Comparison of ENCODE assay signal across 1 cellular context in genomic region chr15:41893422-41894250, GRCh38.
TF ChIP-seq lines count a peak whose summit lies in the region.

Gene SPTBN5 (minus strand): TSS chr15:41894053. CDS start chr15:41893497, 556 bp downstream.

TF ChIP-seq in HepG2, 621 proteins besides CTCF, POLR2A, EP300 and RAD21 (continued from another document):
- no peak for TF ChIP-seq FOXP4 (CRISPR knock-in tag; IDR thresholded peaks at IDR 0.05)
- no peak for TF ChIP-seq ZNF678 (CRISPR knock-in tag; IDR thresholded peaks at IDR 0.05)
- TF ChIP-seq ZNF350 (CRISPR knock-in tag; IDR thresholded peaks at IDR 0.05; ENCODE audit: borderline replicate concordance, low read depth) = no peak
- no peak for TF ChIP-seq NFE2L2 (IDR thresholded peaks at IDR 0.05; ENCODE audit: low read length)
- no peak for TF ChIP-seq ZFP82 (CRISPR knock-in tag; IDR thresholded peaks at IDR 0.05; ENCODE audit: borderline replicate concordance)
- no peak for TF ChIP-seq KIAA2018 (CRISPR knock-in tag; IDR thresholded peaks at IDR 0.05; ENCODE audit: borderline replicate concordance)
- no peak for TF ChIP-seq ZBTB2 (CRISPR knock-in tag; IDR thresholded peaks at IDR 0.05; ENCODE audit: low read depth)
- no peak for TF ChIP-seq ZFX (CRISPR knock-in tag; IDR thresholded peaks at IDR 0.05; ENCODE audit: low read depth)
- TF ChIP-seq ONECUT2 (CRISPR knock-in tag; IDR thresholded peaks at IDR 0.05) = no peak
- TF ChIP-seq IKZF1 (IDR thresholded peaks at IDR 0.05) = no peak
